ENCODE assay signal across 8 cellular contexts in genomic region chr15:39781967-39782292, GRCh38. TPM values are rescaled to one million over a fixed set of nuclear protein-coding genes. Genes with fewer than 3 reads are reported as not detected.
DNase-seq lines count a peak whose midpoint lies in the region; ATAC-seq and TF ChIP-seq lines count a peak whose summit lies in the region.

No MANE protein-coding gene starts in this region.

- peak overlapping the region; percentile 78 for H3K4me3 Mint-ChIP-seq in GM23338

- H3K4me1 ChIP-seq in GM23338 (ENCODE audit: insufficient read depth) (peaks cover 42% of the 10 kb centered on the region), RWPE2 (ENCODE audit: insufficient read depth, poor library complexity, severe bottlenecking) (peaks cover 28% of the 10 kb centered on the region), rectal smooth muscle tissue (ENCODE audit: control insufficient read depth, insufficient read depth, low read length) (no peaks in the 10 kb centered on the region)

- TF ChIP-seq CTCF in GM23338 (conservative IDR thresholded peaks at IDR 0.05; ENCODE audit: low read depth in 2 of 2) (no peak), RWPE2 (IDR thresholded peaks at IDR 0.05; ENCODE audit: poor library complexity, severe bottlenecking) (no peak), epithelial cell of proximal tubule (conservative IDR thresholded peaks at IDR 0.05; ENCODE audit: low read depth, low read length) (no peak)

- no peak for DNase-seq in GM23338 (ENCODE audit: low spot score)
- DNase-seq in RWPE2 (ENCODE audit: low spot score) = no peak
- no peak for DNase-seq in epithelial cell of proximal tubule (ENCODE audit: low read depth)
- DNase-seq in middle frontal gyrus (ENCODE audit: extremely low spot score, low spot score) = no peak
- no peak for DNase-seq in amygdala (lab: John Stamatoyannopoulos, UW)

- H3K27me3 ChIP-seq in GM23338 (ENCODE audit: insufficient read depth) (no peaks in the 10 kb centered on the region), RWPE2 (ENCODE audit: insufficient read depth, poor library complexity, severe bottlenecking) (no peaks in the 10 kb centered on the region), rectal smooth muscle tissue (ENCODE audit: control insufficient read depth, insufficient read depth, low read length) (no peaks in the 10 kb centered on the region)

- no peaks in the 10 kb centered on the region for H3K9me3 Mint-ChIP-seq in GM23338

- H3K79me2 ChIP-seq in GM23338 (replicated peaks; ENCODE audit: insufficient read depth) = peaks cover 27% of the 10 kb centered on the region

- H3K4me2 ChIP-seq in GM23338 = peak overlapping the region; percentile 76

- peak overlapping the region; percentile 64; the same call in 1 of the 2 replicates for H3K27ac Mint-ChIP-seq in GM23338

- peak overlapping the region; percentile 56 for H3K27ac ChIP-seq in GM23338 (ENCODE audit: low read depth)
- H3K27ac ChIP-seq in RWPE2 (ENCODE audit: poor library complexity, severe bottlenecking) = peak overlapping the region; percentile 37
- peak overlapping the region; percentile 11 for H3K27ac ChIP-seq in rectal smooth muscle tissue (ENCODE audit: low read depth, low read length)

- H3K36me3 ChIP-seq in GM23338 (ENCODE audit: insufficient read depth) = no peaks in the 10 kb centered on the region
- H3K36me3 ChIP-seq in RWPE2 (ENCODE audit: low read depth) = no peaks in the 10 kb centered on the region
- H3K36me3 ChIP-seq in rectal smooth muscle tissue (ENCODE audit: control insufficient read depth, insufficient read depth, low read length) = no peaks in the 10 kb centered on the region

- ATAC-seq in GM23338 (no peak), RWPE2 (ENCODE audit: low read depth) (no peak), HG02759 (IDR thresholded peaks at IDR 0.05; ENCODE audit: unreplicated experiment) (no peak), GM21723 (IDR thresholded peaks at IDR 0.05; ENCODE audit: unreplicated experiment) (no peak)

- no peaks in the 10 kb centered on the region; the same call in 2 of the 3 replicates for H3K36me3 Mint-ChIP-seq in GM23338 (ENCODE audit: low read depth)

- H3K27me3 Mint-ChIP-seq in GM23338 (ENCODE audit: insufficient read depth, low read depth, poor library complexity) = no peaks in the 10 kb centered on the region

- no peaks in the 10 kb centered on the region for H3K9me3 ChIP-seq in RWPE2 (ENCODE audit: severe bottlenecking)

- H4K20me1 ChIP-seq in GM23338 (replicated peaks; ENCODE audit: insufficient read depth) = no peaks in the 10 kb centered on the region

- peaks cover 49% of the 10 kb centered on the region for H3K4me1 Mint-ChIP-seq in GM23338

- no peaks in the 10 kb centered on the region; the same call in 1 of the 2 replicates for H3F3A ChIP-seq in GM23338 (replicated peaks; ENCODE audit: low read depth)

- H3K9ac ChIP-seq in rectal smooth muscle tissue (ENCODE audit: low read length) = no peak overlapping the region

- H3K4me3 ChIP-seq in GM23338 = peak overlapping the region; percentile 91
- peak overlapping the region; percentile 83 for H3K4me3 ChIP-seq in RWPE2 (ENCODE audit: severe bottlenecking)
- H3K4me3 ChIP-seq in epithelial cell of proximal tubule (ENCODE audit: low read depth, low read length) = peak overlapping the region; percentile 75
- H3K4me3 ChIP-seq in rectal smooth muscle tissue (ENCODE audit: low read length) = peak overlapping the region; percentile 40

- H3K9me2 ChIP-seq in GM23338 (ENCODE audit: insufficient read depth) = no peaks in the 10 kb centered on the region

- H2AFZ ChIP-seq in GM23338 = peak overlapping the region; percentile 30; the same call in 1 of the 2 replicates

TF ChIP-seq in GM23338, 12 proteins besides CTCF, POLR2A, EP300 and RAD21 (continues in another document):
- TF ChIP-seq STAT1 (IDR thresholded peaks at IDR 0.05; ENCODE audit: unreplicated experiment) (no peak), JUNB (IDR thresholded peaks at IDR 0.05; ENCODE audit: unreplicated experiment) (no peak), NANOG (IDR thresholded peaks at IDR 0.05; ENCODE audit: borderline replicate concordance) (no peak), POLR2AphosphoS5 (IDR thresholded peaks at IDR 0.05; ENCODE audit: low read depth) (no peak), EZH2 (IDR thresholded peaks at IDR 0.05; ENCODE audit: low read depth, unreplicated experiment) (no peak), ETS1 (IDR thresholded peaks at IDR 0.05) (no peak), ZNF331 (CRISPR knock-in tag; IDR thresholded peaks at IDR 0.05; ENCODE audit: low read depth) (no peak), ZNF114 (CRISPR knock-in tag; IDR thresholded peaks at IDR 0.05) (no peak), CREB1 (CRISPR knock-in tag; IDR thresholded peaks at IDR 0.05; ENCODE audit: low read depth) (no peak), EZH2phosphoT487 (IDR thresholded peaks at IDR 0.05; ENCODE audit: unreplicated experiment) (no peak)
- TF ChIP-seq, protein P1, sequence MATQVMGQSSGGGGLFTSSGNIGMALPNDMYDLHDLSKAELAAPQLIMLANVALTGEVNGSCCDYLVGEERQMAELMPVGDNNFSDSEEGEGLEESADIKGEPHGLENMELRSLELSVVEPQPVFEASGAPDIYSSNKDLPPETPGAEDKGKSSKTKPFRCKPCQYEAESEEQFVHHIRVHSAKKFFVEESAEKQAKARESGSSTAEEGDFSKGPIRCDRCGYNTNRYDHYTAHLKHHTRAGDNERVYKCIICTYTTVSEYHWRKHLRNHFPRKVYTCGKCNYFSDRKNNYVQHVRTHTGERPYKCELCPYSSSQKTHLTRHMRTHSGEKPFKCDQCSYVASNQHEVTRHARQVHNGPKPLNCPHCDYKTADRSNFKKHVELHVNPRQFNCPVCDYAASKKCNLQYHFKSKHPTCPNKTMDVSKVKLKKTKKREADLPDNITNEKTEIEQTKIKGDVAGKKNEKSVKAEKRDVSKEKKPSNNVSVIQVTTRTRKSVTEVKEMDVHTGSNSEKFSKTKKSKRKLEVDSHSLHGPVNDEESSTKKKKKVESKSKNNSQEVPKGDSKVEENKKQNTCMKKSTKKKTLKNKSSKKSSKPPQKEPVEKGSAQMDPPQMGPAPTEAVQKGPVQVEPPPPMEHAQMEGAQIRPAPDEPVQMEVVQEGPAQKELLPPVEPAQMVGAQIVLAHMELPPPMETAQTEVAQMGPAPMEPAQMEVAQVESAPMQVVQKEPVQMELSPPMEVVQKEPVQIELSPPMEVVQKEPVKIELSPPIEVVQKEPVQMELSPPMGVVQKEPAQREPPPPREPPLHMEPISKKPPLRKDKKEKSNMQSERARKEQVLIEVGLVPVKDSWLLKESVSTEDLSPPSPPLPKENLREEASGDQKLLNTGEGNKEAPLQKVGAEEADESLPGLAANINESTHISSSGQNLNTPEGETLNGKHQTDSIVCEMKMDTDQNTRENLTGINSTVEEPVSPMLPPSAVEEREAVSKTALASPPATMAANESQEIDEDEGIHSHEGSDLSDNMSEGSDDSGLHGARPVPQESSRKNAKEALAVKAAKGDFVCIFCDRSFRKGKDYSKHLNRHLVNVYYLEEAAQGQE (IDR thresholded peaks at IDR 0.05; ENCODE audit: unreplicated experiment) = no peak

RNA-seq across cellular contexts. Expression of gene FSIP1, which starts 0.7 kb away (rescaled TPM):
- total RNA-seq in GM23338 (2014; rRNA removed; shearing (Covaris generic)) = 0.70 and 2.1 TPM in 2 replicates
- polyA plus RNA-seq in GM23338 (2016; fragmentation: Nextera tagmentation; extraction: Ambion mirVana) = 0.68 and 0.92 TPM in 2 replicates
- total RNA-seq in epithelial cell of proximal tubule = 1.2 and 1.3 TPM in 2 replicates

Comparison
In these comparisons a context has a peak if more than half of its experiments do, and no peak if none do; other contexts are left out.
1. H3K4me3 ChIP-seq: peak in every context shown above with its lines; median percentile 91 in GM23338; 83 in RWPE2; 75 in epithelial cell of proximal tubule; 40 in rectal smooth muscle tissue.